In genomic region chr4:101790521-101791188, GRCh38 we compare ENCODE assay signal across 8 cellular contexts. TPM values are rescaled to one million over a fixed set of nuclear protein-coding genes. Genes with fewer than 3 reads are reported as not detected.
A peak's percentile ranks its signal among the peaks of the same experiment; 100 is the strongest.
DNase-seq lines count a peak whose midpoint lies in the region; ATAC-seq and TF ChIP-seq lines count a peak whose summit lies in the region.

TSS of gene BANK1 (plus strand) at chr4:101790730. CDS start at chr4:101790881, 151 bp downstream.

- H3T11ph ChIP-seq in H9 (ENCODE audit: low read length) = no peak within 1 kb of the TSS

- H4K20me1 ChIP-seq in H9 (ENCODE audit: control insufficient read depth, insufficient read depth, insufficient read length) = no peaks in the 10 kb centered on the region
- no peaks in the 10 kb centered on the region for H4K20me1 ChIP-seq in Loucy (ENCODE audit: insufficient read depth, low read length, poor library complexity, severe bottlenecking)

- no peak within 1 kb of the TSS for H2BK12ac ChIP-seq in H9 (ENCODE audit: insufficient read length, low read depth, low read length)

- peak within 1 kb of the TSS; percentile 7 for H3K18ac ChIP-seq in H9 (ENCODE audit: insufficient read length, low read depth, low read length)

- no peaks in the 10 kb centered on the region for H3K4me1 ChIP-seq in H9 (ENCODE audit: insufficient read depth, low read length)
- peaks cover 2% of the 10 kb centered on the region for H3K4me1 ChIP-seq in Loucy (ENCODE audit: insufficient read depth, low read length, poor library complexity, severe bottlenecking)
- no peaks in the 10 kb centered on the region for H3K4me1 ChIP-seq in endodermal cell (ENCODE audit: control insufficient read depth, insufficient read depth, low read length)
- no peaks in the 10 kb centered on the region for H3K4me1 ChIP-seq in lung (ENCODE audit: control insufficient read depth in 2 of 2, insufficient read depth in 2 of 2, low read length in 2 of 2)

- no peaks in the 10 kb centered on the region for H3K79me2 ChIP-seq in H9 (ENCODE audit: insufficient read depth, low read length)
- no peaks in the 10 kb centered on the region for H3K79me2 ChIP-seq in Loucy (ENCODE audit: insufficient read depth, low read length)

- H4K8ac ChIP-seq in H9 (replicated peaks; ENCODE audit: insufficient read length, low read depth, low read length) = no peak within 1 kb of the TSS

- no peak within 1 kb of the TSS for H2BK120ac ChIP-seq in H9 (ENCODE audit: low read depth, low read length, poor library complexity, severe bottlenecking)

- DNase-seq in GM12865 (ENCODE audit: low read depth) (peak; percentile 88), H9 (peak; percentile 88), endodermal cell (peak; percentile 94), lung (ENCODE audit: low spot score) (peak; percentile 42), COR-L47 (lab: John Stamatoyannopoulos, UW) (no peak)
- DNase-seq in activated CD4-positive, alpha-beta T cell treated with anti-CD3 and anti-CD28 coated beads for 4 hours = peak; percentile 1 to 3
- DNase-seq in stimulated activated naive CD4-positive, alpha-beta T cell treated with Interleukin-2 at 50 U/mL for 16 hours (lab: John Stamatoyannopoulos, UW) = peak; percentile 2

- H3K4me3 Mint-ChIP-seq in H9 = peak within 1 kb of the TSS; percentile 68 to 75
- peak within 1 kb of the TSS; percentile 65 for H3K4me3 Mint-ChIP-seq in endodermal cell

- H3K9me3 ChIP-seq in H9 (ENCODE audit: control insufficient read depth, low read depth, low read length) (no peaks in the 10 kb centered on the region), Loucy (ENCODE audit: insufficient read depth, low read depth, low read length) (no peaks in the 10 kb centered on the region), endodermal cell (ENCODE audit: control insufficient read depth, low read length) (peaks cover 14% of the 10 kb centered on the region), lung (ENCODE audit: control insufficient read depth in 2 of 2, insufficient read depth in 1 of 2, low read length in 1 of 2) (no peaks in the 10 kb centered on the region)

- H3K9me3 Mint-ChIP-seq in H9 = peaks cover 6 to 12% of the 10 kb centered on the region in 2 experiments; a peak in 4 of 5 replicates
- H3K9me3 Mint-ChIP-seq in endodermal cell = peaks cover 6% of the 10 kb centered on the region

- H3F3A ChIP-seq in Loucy (ENCODE audit: low read depth) = no peaks in the 10 kb centered on the region

- no peak within 1 kb of the TSS for H2AK5ac ChIP-seq in H9 (ENCODE audit: insufficient read length, low read length)

- no peak within 1 kb of the TSS for H3K56ac ChIP-seq in H9 (ENCODE audit: insufficient read length, low read depth, low read length)

- H2AFZ ChIP-seq in H9 (ENCODE audit: low read length) (peak within 1 kb of the TSS; percentile 97), Loucy (ENCODE audit: low read length) (peak within 1 kb of the TSS; percentile 21)

- no peaks in the 10 kb centered on the region for H3K79me1 ChIP-seq in H9 (ENCODE audit: insufficient read depth, low read depth, low read length, poor library complexity, severe bottlenecking)

- peak within 1 kb of the TSS; percentile 91 for H3K14ac ChIP-seq in H9 (ENCODE audit: insufficient read depth, low read length)

- H3K4me3 ChIP-seq in GM12865 (ENCODE audit: low read depth, low read length) (peak within 1 kb of the TSS; percentile 48), Loucy (ENCODE audit: low read length, poor library complexity, severe bottlenecking) (peak within 1 kb of the TSS; percentile 51), endodermal cell (ENCODE audit: low read length) (no peak within 1 kb of the TSS), lung (peak within 1 kb of the TSS; percentile 37)

- H3K9ac ChIP-seq in H9 (ENCODE audit: extremely low read depth, insufficient read length, low read length) = no peak within 1 kb of the TSS
- peak within 1 kb of the TSS; percentile 53 for H3K9ac ChIP-seq in Loucy (ENCODE audit: low read depth, low read length, poor library complexity, severe bottlenecking)
- no peak within 1 kb of the TSS for H3K9ac ChIP-seq in endodermal cell (ENCODE audit: extremely low read depth, low read length, poor library complexity, severe bottlenecking)

- H3K23ac ChIP-seq in H9 (ENCODE audit: insufficient read length, low read depth, low read length) = no peak within 1 kb of the TSS

- peaks cover 9 to 14% of the 10 kb centered on the region in 2 experiments for H3K4me1 Mint-ChIP-seq in H9
- H3K4me1 Mint-ChIP-seq in endodermal cell = peaks cover 4% of the 10 kb centered on the region

- H3K4me2 ChIP-seq in H9 (ENCODE audit: insufficient read depth, insufficient read length, low read length) (peak within 1 kb of the TSS; percentile 64), Loucy (ENCODE audit: low read depth, low read length, poor library complexity, severe bottlenecking) (peak within 1 kb of the TSS; percentile 42)

- H3K23me2 ChIP-seq in H9 (ENCODE audit: insufficient read length, low read depth, low read length, poor library complexity, severe bottlenecking) = peaks cover 4% of the 10 kb centered on the region

- no peak within 1 kb of the TSS for H2BK15ac ChIP-seq in H9 (ENCODE audit: low read depth, low read length)

- 0 out of 2 replicates have a peak, but pooled peaks cover 2% of the 10 kb centered on the region for H3K27me3 Mint-ChIP-seq in H9 (ENCODE audit: low read depth)
- peaks cover 9% of the 10 kb centered on the region for H3K27me3 Mint-ChIP-seq in endodermal cell (ENCODE audit: insufficient read depth)

- peak; percentile 80 for ATAC-seq in lung (ENCODE audit: insufficient read depth, low FRiP score)

- H3K36me3 Mint-ChIP-seq in H9 (ENCODE audit: insufficient read depth in 1 of 3, low read depth in 3 of 3) (peaks cover 2 to 9% (median 3%) of the 10 kb centered on the region in 3 experiments; a peak in 4 of 7 replicates), endodermal cell (ENCODE audit: low read depth) (no peaks in the 10 kb centered on the region)

- TF ChIP-seq CTCF in GM12865 (IDR thresholded peaks at IDR 0.05; ENCODE audit: insufficient read depth, low read depth, low read length, missing control alignments) = peak; percentile 10
- TF ChIP-seq CTCF in H9 (conservative IDR thresholded peaks at IDR 0.05) = peak; percentile 70
- peak; percentile 21; the same call in 1 of the 2 replicates for TF ChIP-seq CTCF in Loucy (conservative IDR thresholded peaks at IDR 0.05; ENCODE audit: low read length)
- peak; percentile 81 for TF ChIP-seq CTCF in endodermal cell (conservative IDR thresholded peaks at IDR 0.05)
- TF ChIP-seq CTCF in lung (IDR thresholded peaks at IDR 0.05; ENCODE audit: control extremely low read depth, extremely low read depth) = no peak

- no peak within 1 kb of the TSS for H2BK5ac ChIP-seq in H9 (ENCODE audit: insufficient read length, low read length)

- H4K91ac ChIP-seq in H9 (ENCODE audit: insufficient read length, low read depth, low read length) = no peak within 1 kb of the TSS

- H3K27me3 ChIP-seq in H9 (ENCODE audit: insufficient read depth, low read length) = no peaks in the 10 kb centered on the region
- no peaks in the 10 kb centered on the region for H3K27me3 ChIP-seq in Loucy (ENCODE audit: insufficient read depth, low read length, poor library complexity, severe bottlenecking)
- H3K27me3 ChIP-seq in endodermal cell (ENCODE audit: control insufficient read depth, insufficient read depth, low read length, poor library complexity, severe bottlenecking) = peaks cover 8% of the 10 kb centered on the region
- no peaks in the 10 kb centered on the region for H3K27me3 ChIP-seq in lung (ENCODE audit: control insufficient read depth, insufficient read depth)

- no peak within 1 kb of the TSS for H3K4ac ChIP-seq in H9 (ENCODE audit: low read depth, low read length)

- H3K9me2 ChIP-seq in Loucy (replicated peaks; ENCODE audit: low read depth, low read length) = no peaks in the 10 kb centered on the region

- H4K5ac ChIP-seq in H9 (ENCODE audit: insufficient read length, low read depth, low read length) = no peak within 1 kb of the TSS

- H2BK20ac ChIP-seq in H9 (ENCODE audit: low read depth, low read length, poor library complexity, severe bottlenecking) = no peak within 1 kb of the TSS

- H3K27ac Mint-ChIP-seq in H9 (peak within 1 kb of the TSS in 1 of 3 experiments; percentile 30; a peak in 2 of 7 replicates), endodermal cell (peak within 1 kb of the TSS; percentile 84)

- no CpG with 5 or more reads among the region's 45 CpGs for WGBS in H9 (ENCODE audit: extremely low coverage, insufficient read length, low lambda C conversion rate)
- WGBS in endodermal cell (ENCODE audit: insufficient coverage in 1 of 2, insufficient read length in 1 of 2), 2 experiments = 31 to 47% methylated on average over 25 to 45 of the region's 45 CpGs
- WGBS in lung, 2 donors = 3 to 4% methylated on average over 45 of the region's 45 CpGs

- H3K27ac ChIP-seq in H9 (ENCODE audit: insufficient read length, low read depth, low read length) (no peak within 1 kb of the TSS), endodermal cell (ENCODE audit: low read depth, low read length) (no peak within 1 kb of the TSS), lung (ENCODE audit: low read depth in 1 of 2, low read length in 1 of 2) (peak within 1 kb of the TSS in 1 of 2 donors; percentile 92)

- H3K36me3 ChIP-seq in Loucy (ENCODE audit: insufficient read depth, low read length) (no peaks in the 10 kb centered on the region), endodermal cell (ENCODE audit: control insufficient read depth, insufficient read depth, low read length) (no peaks in the 10 kb centered on the region), lung (ENCODE audit: control insufficient read depth in 2 of 2, insufficient read depth in 2 of 2, low read length in 2 of 2) (no peaks in the 10 kb centered on the region)

RNA-seq across cellular contexts. Expression of gene BANK1, which starts in this region (rescaled TPM):
- total RNA-seq in H9 (2021) (0.37 and 1.1 TPM in 2 replicates), endodermal cell (under 1 TPM; 0.53 to 0.57 TPM), lung (10 to 100 TPM; 10.4 to 20.5 TPM)
- 0.14 TPM for polyA plus RNA-seq in endodermal cell (2013, experiment 1 of 2)
- 0.25 TPM for polyA plus RNA-seq in endodermal cell (2013, experiment 2 of 2)
- 1 to 10 TPM; 7.0 to 7.5 TPM for polyA plus RNA-seq in lung

Comparison
In these comparisons a context has a peak if more than half of its experiments do, and no peak if none do; other contexts are left out.
1. Peak in DNase-seq in endodermal cell; RNA of the gene not detected or under 1 TPM.